ENCODE assay signal across 20 cellular contexts in genomic region chr7:150968698-150969482, GRCh38. TPM values are rescaled to one million over a fixed set of nuclear protein-coding genes. Genes with fewer than 3 reads are reported as not detected.
DNase-seq lines count a peak whose midpoint lies in the region; ATAC-seq and TF ChIP-seq lines count a peak whose summit lies in the region.
"Had no signal": no experiment of that assay in that cellular context is flagged by ENCODE, and none has a peak within 500 bp of the region (broad histone marks: within the 10 kb centered on the region; RNA-seq: fewer than 3 reads in every experiment).

No MANE protein-coding gene starts in this region.

- ATAC-seq in left lung = peak; percentile 45
- ATAC-seq in HG03095 (IDR thresholded peaks at IDR 0.05; ENCODE audit: unreplicated experiment) = no peak
- ATAC-seq in GM21786 (IDR thresholded peaks at IDR 0.05; ENCODE audit: unreplicated experiment) = no peak
- ATAC-seq: natural killer cell had no signal

- H3K27me3 ChIP-seq in H7 (ENCODE audit: control insufficient read depth, insufficient read depth, low read length) = peaks cover 3% of the 10 kb centered on the region
- peaks cover 3 to 80% of the 10 kb centered on the region in 2 donors for H3K27me3 ChIP-seq in left lung
- H3K27me3 ChIP-seq: BLaER1 had no signal

- DNase-seq in COR-L47 (lab: John Stamatoyannopoulos, UW) (peak; percentile 30), H7 (peak; percentile 70), left lung (peak in 1 of 2 donors; percentile 70)
- no peak for DNase-seq in central memory CD4-positive, alpha-beta T cell
- no peak for DNase-seq in activated CD8-positive, alpha-beta memory T cell treated with anti-CD3 and anti-CD28 coated beads, Interleukin-2, amount 50 U/mL, for 4 hours
- DNase-seq: activated CD4-positive, alpha-beta memory T cell treated with anti-CD3 and anti-CD28 coated beads, Interleukin-2, amount 10 ng/mL, durations not matched to agents 7 days and 5 days; activated naive CD8-positive, alpha-beta T cell treated with anti-CD3 and anti-CD28 coated beads for 36 hours; brain microvascular endothelial cell; H9; natural killer cell; NCI-H1436 treated with DMSO at 0.1 percent for 48 hours; NCI-H82; psoas muscle; stimulated activated naive CD4-positive, alpha-beta T cell treated with Interleukin-2 at 50 U/mL for 16 hours; WERI-Rb-1 had no signal

- H3K9me3 ChIP-seq in left lung = no peaks in the 10 kb centered on the region
- H3K9me3 ChIP-seq: BLaER1, psoas muscle had no signal

- intact Hi-C loops in left lung (cut with DNase I) = no loop called here

- H3K36me3 ChIP-seq in H7 (replicated peaks; ENCODE audit: control insufficient read depth, insufficient read depth, low read length) = no peaks in the 10 kb centered on the region
- H3K36me3 ChIP-seq in left lung = no peaks in the 10 kb centered on the region
- H3K36me3 ChIP-seq: BLaER1, brain microvascular endothelial cell had no signal

- H3K4me3 ChIP-seq in H7 (ENCODE audit: insufficient read depth, low read depth, low read length) = no peak overlapping the region
- no peak overlapping the region for H3K4me3 ChIP-seq in left lung
- H3K4me3 ChIP-seq: BLaER1, psoas muscle had no signal

- TF ChIP-seq CTCF in VCaP (conservative IDR thresholded peaks at IDR 0.05) (no peak), left lung (IDR thresholded peaks at IDR 0.05) (no peak)

- H3K27ac ChIP-seq in VCaP (peak overlapping the region; percentile 80), left lung (no peak overlapping the region)
- H3K27ac ChIP-seq: BLaER1, brain microvascular endothelial cell, epithelial cell of prostate, psoas muscle, WERI-Rb-1 had no signal

- H3K4me1 ChIP-seq in left lung = peaks cover 5 to 20% of the 10 kb centered on the region in 2 donors

RNA-seq across cellular contexts. Expression of gene KCNH2, which starts 9.2 kb away (rescaled TPM):
- total RNA-seq in H7 (2014; rRNA removed; shearing (Covaris generic)) = 9.3 and 9.5 TPM in 2 replicates
- 1 to 10 TPM in 1 of 2 donors, under 1 TPM in 1; 0.82 to 1.3 TPM for total RNA-seq in left lung

RNA-seq across cellular contexts. Expression of gene NOS3, which starts 21.9 kb away (rescaled TPM):
- 15.5 and 16.5 TPM in 2 replicates for total RNA-seq in H7 (2014; rRNA removed; shearing (Covaris generic))
- 10 to 100 TPM; 12.1 to 21.8 TPM for total RNA-seq in left lung

RNA-seq across cellular contexts. Expression of gene ATG9B, which starts 55.4 kb away (rescaled TPM):
- total RNA-seq in H7 (2014; rRNA removed; shearing (Covaris generic)) = 1.7 TPM in 2 replicates
- total RNA-seq in left lung = under 1 TPM; 0.68 to 0.70 TPM
- total RNA-seq: psoas muscle had no signal

RNA-seq across cellular contexts. Expression of gene ABCB8, which starts 59.4 kb away (rescaled TPM):
- 26.7 and 29.7 TPM in 2 replicates for total RNA-seq in H7 (2014; rRNA removed; shearing (Covaris generic))
- total RNA-seq in left lung = 10 to 100 TPM; 47.5 to 52.1 TPM

Comparison
In these comparisons a context has a peak if more than half of its experiments do, and no peak if none do; other contexts are left out.
1. DNase-seq: peak in COR-L47 (single experiment) and H7 (single experiment); none in central memory CD4-positive, alpha-beta T cell (single experiment) and activated CD8-positive, alpha-beta memory T cell treated with anti-CD3 and anti-CD28 coated beads, Interleukin-2, amount 50 U/mL, for 4 hours (single experiment).